ENCODE assay signal across 12 cellular contexts in the genomic region with DNA sequence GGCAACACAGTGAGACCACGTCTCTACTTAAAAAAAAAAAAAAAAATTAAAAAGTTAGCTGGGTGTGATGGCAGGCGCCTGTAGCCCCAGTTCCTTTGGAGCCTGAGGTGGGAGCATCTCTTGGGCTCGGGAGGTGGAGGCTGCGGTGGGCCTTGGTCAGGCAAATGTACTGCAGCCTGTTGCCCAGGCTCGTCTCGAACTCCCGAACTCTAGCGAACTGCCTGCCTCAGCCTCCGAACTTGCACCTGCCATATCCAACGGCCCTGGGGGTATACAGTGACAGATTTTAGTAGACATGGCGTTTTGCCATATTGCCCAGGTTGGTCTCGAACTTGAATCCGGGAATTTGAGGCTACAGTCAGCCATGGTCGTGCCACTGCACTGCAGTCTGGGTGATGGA.
DNase-seq lines count a peak whose midpoint lies in the region; ATAC-seq and TF ChIP-seq lines count a peak whose summit lies in the region.
"Had no signal": no experiment of that assay in that cellular context is flagged by ENCODE, and none has a peak within 500 bp of the region (broad histone marks: within the 10 kb centered on the region; RNA-seq: fewer than 3 reads in every experiment).

No MANE protein-coding gene starts in this region.

- H3K27ac ChIP-seq in right atrium auricular region: no peak overlapping the region
- H3K27ac ChIP-seq in osteoblast (ENCODE audit: low read depth, low read length): no peak overlapping the region
- H3K27ac ChIP-seq: BLaER1 treated with 17β-estradiol and CSF1 and Interleukin-3, amounts not matched to agents 10 nM and 100 nM; GM23248 had no signal

- no peaks in the 10 kb centered on the region for H4K20me1 ChIP-seq in osteoblast (ENCODE audit: insufficient read depth, low read length)
- H4K20me1 ChIP-seq: BLaER1 treated with 17β-estradiol and CSF1 and Interleukin-3, amounts not matched to agents 10 nM and 100 nM had no signal

- TF ChIP-seq CTCF in right atrium auricular region (IDR thresholded peaks at IDR 0.05): no peak
- TF ChIP-seq CTCF in osteoblast (IDR thresholded peaks at IDR 0.05; ENCODE audit: extremely low read depth, low read depth, low read length): no peak

- H3K27me3 ChIP-seq in right atrium auricular region: no peaks in the 10 kb centered on the region
- H3K27me3 ChIP-seq in osteoblast (ENCODE audit: insufficient read depth, low read length): no peaks in the 10 kb centered on the region
- H3K27me3 ChIP-seq: BLaER1 treated with 17β-estradiol and CSF1 and Interleukin-3, amounts not matched to agents 10 nM and 100 nM had no signal

- H3K36me3 ChIP-seq in right atrium auricular region (no peaks in the 10 kb centered on the region), osteoblast (ENCODE audit: insufficient read depth, low read length) (no peaks in the 10 kb centered on the region)
- H3K36me3 ChIP-seq: BLaER1 treated with 17β-estradiol and CSF1 and Interleukin-3, amounts not matched to agents 10 nM and 100 nM had no signal

- H3K4me2 ChIP-seq in osteoblast (ENCODE audit: insufficient read depth, low read length): no peak overlapping the region

- peaks cover 0 to 6% of the 10 kb centered on the region in 2 donors for H3K4me1 ChIP-seq in right atrium auricular region
- H3K4me1 ChIP-seq in osteoblast (ENCODE audit: insufficient read depth, low read length): no peaks in the 10 kb centered on the region

- H3K4me3 Mint-ChIP-seq in T-helper 17 cell: no peak overlapping the region
- H3K4me3 Mint-ChIP-seq in stimulated activated effector memory CD8-positive, alpha-beta T cell treated with anti-CD3 and anti-CD28 coated beads, Interleukin-12 subunit alpha, Interleukin-12 subunit beta, amount 100 ng/mL, for 72 hours: peak overlapping the region; percentile 4

- H3K4me1 Mint-ChIP-seq in T-helper 17 cell: peaks cover 9% of the 10 kb centered on the region
- peaks cover 16% of the 10 kb centered on the region for H3K4me1 Mint-ChIP-seq in stimulated activated effector memory CD8-positive, alpha-beta T cell treated with anti-CD3 and anti-CD28 coated beads, Interleukin-12 subunit alpha, Interleukin-12 subunit beta, amount 100 ng/mL, for 72 hours

- intact Hi-C loops in Right ventricle myocardium superior (cut with DNase I): loop anchor here (2.0 kb wide), 1 partner anchor 95 kb away; no protein-coding TSS in a partner anchor

- no peaks in the 10 kb centered on the region for H3K9me3 Mint-ChIP-seq in stimulated activated effector memory CD8-positive, alpha-beta T cell treated with anti-CD3 and anti-CD28 coated beads, Interleukin-12 subunit alpha, Interleukin-12 subunit beta, amount 100 ng/mL, for 72 hours
- H3K9me3 Mint-ChIP-seq: CD8-positive, alpha-beta T cell had no signal

- ATAC-seq in Right ventricle myocardium superior (ENCODE audit: poor library complexity) (no peak), T-helper 17 cell (no peak)
- ATAC-seq in stimulated activated effector memory CD8-positive, alpha-beta T cell treated with anti-CD3 and anti-CD28 coated beads, Interleukin-12 subunit alpha, Interleukin-12 subunit beta, amount 100 ng/mL, for 72 hours: no peak

- H2AFZ ChIP-seq in osteoblast (ENCODE audit: low read length): no peak overlapping the region

- H3K79me2 ChIP-seq in osteoblast (ENCODE audit: insufficient read depth, low read length): no peaks in the 10 kb centered on the region

- no peaks in the 10 kb centered on the region for H3K9me3 ChIP-seq in right atrium auricular region
- H3K9me3 ChIP-seq in T-helper 17 cell (ENCODE audit: control insufficient read depth, low read length, poor library complexity, severe bottlenecking): no peaks in the 10 kb centered on the region
- no peaks in the 10 kb centered on the region for H3K9me3 ChIP-seq in osteoblast (ENCODE audit: low read depth, low read length)
- H3K9me3 ChIP-seq: BLaER1 treated with 17β-estradiol and CSF1 and Interleukin-3, amounts not matched to agents 10 nM and 100 nM had no signal

- DNase-seq in right atrium auricular region (ENCODE audit: low spot score): peak; percentile 32
- no peak for DNase-seq in Right ventricle myocardium superior
- no peak for DNase-seq in T-helper 17 cell
- DNase-seq in stimulated activated effector memory CD8-positive, alpha-beta T cell treated with anti-CD3 and anti-CD28 coated beads, Interleukin-12 subunit alpha, Interleukin-12 subunit beta, amount 100 ng/mL, for 72 hours (ENCODE audit: low spot score in 2 of 2): no peak
- no peak for DNase-seq in H4 (ENCODE audit: low spot score)
- DNase-seq in osteoblast (ENCODE audit: insufficient read length, low spot score, missing footprints): no peak
- DNase-seq in NCI-H187 treated with DMSO at 0.1 percent for 48 hours (lab: John Stamatoyannopoulos, UW): no peak
- DNase-seq: 8988T, Calu3 had no signal

- peak overlapping the region; percentile 69 for H3K27ac Mint-ChIP-seq in T-helper 17 cell
- no peak overlapping the region for H3K27ac Mint-ChIP-seq in stimulated activated effector memory CD8-positive, alpha-beta T cell treated with anti-CD3 and anti-CD28 coated beads, Interleukin-12 subunit alpha, Interleukin-12 subunit beta, amount 100 ng/mL, for 72 hours
- H3K27ac Mint-ChIP-seq: CD8-positive, alpha-beta T cell had no signal

- H3K27me3 Mint-ChIP-seq in T-helper 17 cell: peaks cover 22% of the 10 kb centered on the region

- H3K36me3 Mint-ChIP-seq in T-helper 17 cell (ENCODE audit: low read depth): peaks cover 7% of the 10 kb centered on the region
- no peaks in the 10 kb centered on the region for H3K36me3 Mint-ChIP-seq in stimulated activated effector memory CD8-positive, alpha-beta T cell treated with anti-CD3 and anti-CD28 coated beads, Interleukin-12 subunit alpha, Interleukin-12 subunit beta, amount 100 ng/mL, for 72 hours
- H3K36me3 Mint-ChIP-seq: CD8-positive, alpha-beta T cell had no signal

- no peak overlapping the region for H3K4me3 ChIP-seq in right atrium auricular region
- H3K4me3 ChIP-seq in osteoblast (ENCODE audit: insufficient read depth, low read length): no peak overlapping the region
